In genomic region chr9:124011460-124012301, GRCh38 we compare ENCODE assay signal across 8 cellular contexts. TPM values are rescaled to one million over a fixed set of nuclear protein-coding genes. Genes with fewer than 3 reads are reported as not detected.
A peak's percentile ranks its signal among the peaks of the same experiment; 100 is the strongest.
DNase-seq lines count a peak whose midpoint lies in the region; ATAC-seq and TF ChIP-seq lines count a peak whose summit lies in the region.

A gene with protein sequence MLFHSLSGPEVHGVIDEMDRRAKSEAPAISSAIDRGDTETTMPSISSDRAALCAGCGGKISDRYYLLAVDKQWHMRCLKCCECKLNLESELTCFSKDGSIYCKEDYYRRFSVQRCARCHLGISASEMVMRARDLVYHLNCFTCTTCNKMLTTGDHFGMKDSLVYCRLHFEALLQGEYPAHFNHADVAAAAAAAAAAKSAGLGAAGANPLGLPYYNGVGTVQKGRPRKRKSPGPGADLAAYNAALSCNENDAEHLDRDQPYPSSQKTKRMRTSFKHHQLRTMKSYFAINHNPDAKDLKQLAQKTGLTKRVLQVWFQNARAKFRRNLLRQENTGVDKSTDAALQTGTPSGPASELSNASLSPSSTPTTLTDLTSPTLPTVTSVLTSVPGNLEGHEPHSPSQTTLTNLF (plus strand): TSS chr9:124011768. CDS start chr9:124012349, 581 bp downstream.

- TF ChIP-seq CTCF in GM20000 (IDR thresholded peaks at IDR 0.05; ENCODE audit: extremely low read depth, missing control alignments) (no peak), prostate gland (IDR thresholded peaks at IDR 0.05) (no peak)

- H3K4me3 ChIP-seq in BLaER1: peak within 1 kb of the TSS; percentile 58
- peak within 1 kb of the TSS in 1 of 2 donors; percentile 15 for H3K4me3 ChIP-seq in prostate gland

- peak within 1 kb of the TSS; percentile 73 for H3K4me2 ChIP-seq in BLaER1

- TF ChIP-seq POLR2A in prostate gland (IDR thresholded peaks at IDR 0.05): no peak

- H3K36me3 ChIP-seq in BLaER1: no peaks in the 10 kb centered on the region
- H3K36me3 ChIP-seq in prostate gland: no peaks in the 10 kb centered on the region

- H3K27ac ChIP-seq in BLaER1 (no peak within 1 kb of the TSS), prostate gland (no peak within 1 kb of the TSS)

- H3K27me3 Mint-ChIP-seq in activated naive CD8-positive, alpha-beta T cell treated with anti-CD3 and anti-CD28 coated beads for 36 hours: peaks cover 89% of the 10 kb centered on the region

- H3K36me3 Mint-ChIP-seq in activated naive CD8-positive, alpha-beta T cell treated with anti-CD3 and anti-CD28 coated beads for 36 hours: no peaks in the 10 kb centered on the region

- H3K27me3 ChIP-seq in BLaER1 (peaks cover 100% of the 10 kb centered on the region), prostate gland (replicated peaks; ENCODE audit: insufficient read depth) (peaks cover 83% of the 10 kb centered on the region)

- no peak within 1 kb of the TSS for H3K9ac ChIP-seq in BLaER1

- no peak within 1 kb of the TSS for H3K27ac Mint-ChIP-seq in activated naive CD8-positive, alpha-beta T cell treated with anti-CD3 and anti-CD28 coated beads for 36 hours

- no peak within 1 kb of the TSS for H3K4me3 Mint-ChIP-seq in activated naive CD8-positive, alpha-beta T cell treated with anti-CD3 and anti-CD28 coated beads for 36 hours

- under 1% methylated on average over 32 of the region's 95 CpGs for WGBS in prostate gland

- intact Hi-C loops in left cardiac atrium (cut with DNase I): no loop called here
- intact Hi-C loops in prostate gland (cut with DNase I): no loop called here

- peak; percentile 89 to 94 for ATAC-seq in left cardiac atrium

- H4K20me1 ChIP-seq in BLaER1: peaks cover 95% of the 10 kb centered on the region

- H3K4me1 Mint-ChIP-seq in activated naive CD8-positive, alpha-beta T cell treated with anti-CD3 and anti-CD28 coated beads for 36 hours: peaks cover 35% of the 10 kb centered on the region

- DNase-seq in GM20000 (ENCODE audit: low spot score) (peak; percentile 77), NCI-H2107 treated with DMSO at 0.1 percent for 48 hours (lab: John Stamatoyannopoulos, UW; ENCODE audit: unreplicated experiment) (peak; percentile 51), left cardiac atrium (peak; percentile 79), putamen (ENCODE audit: low spot score) (peak; percentile 64), prostate gland (ENCODE audit: low spot score) (no peak), HT-29 (ENCODE audit: low spot score) (no peak)
- DNase-seq in activated naive CD8-positive, alpha-beta T cell treated with anti-CD3 and anti-CD28 coated beads for 36 hours: peak; percentile 68

- H3K4me1 ChIP-seq in BLaER1 (peaks cover 31% of the 10 kb centered on the region), prostate gland (replicated peaks) (no peaks in the 10 kb centered on the region)

- no peaks in the 10 kb centered on the region for H3K9me3 Mint-ChIP-seq in activated naive CD8-positive, alpha-beta T cell treated with anti-CD3 and anti-CD28 coated beads for 36 hours

- H3K9me3 ChIP-seq in BLaER1 (peaks cover 13% of the 10 kb centered on the region), prostate gland (no peaks in the 10 kb centered on the region)

RNA-seq across cellular contexts. Expression of the gene that starts here (rescaled TPM):
- not detected for total RNA-seq in activated naive CD8-positive, alpha-beta T cell treated with anti-CD3 and anti-CD28 coated beads for 36 hours
- total RNA-seq in left cardiac atrium (under 1 TPM in 1 of 2 donors, not detected in 1; 0.38 TPM), prostate gland (under 1 TPM in 1 of 2 donors, not detected in 1; 0.23 TPM)
- total RNA-seq in HT-29 (2014; rRNA removed; shearing (Covaris generic)): not detected in 2 replicates

Comparison
In these comparisons a context has a peak if more than half of its experiments do, and no peak if none do; other contexts are left out.
1. Peak in DNase-seq in activated naive CD8-positive, alpha-beta T cell treated with anti-CD3 and anti-CD28 coated beads for 36 hours; RNA of the gene not detected or under 1 TPM.
2. Peak in DNase-seq and ATAC-seq in left cardiac atrium; RNA of the gene not detected or under 1 TPM.
3. DNase-seq: peak in GM20000 (single experiment), NCI-H2107 treated with DMSO at 0.1 percent for 48 hours (single experiment) and putamen (single experiment); none in prostate gland (single experiment) and HT-29 (single experiment).